Comparison of ENCODE assay signal across 10 cellular contexts in the genomic region with DNA sequence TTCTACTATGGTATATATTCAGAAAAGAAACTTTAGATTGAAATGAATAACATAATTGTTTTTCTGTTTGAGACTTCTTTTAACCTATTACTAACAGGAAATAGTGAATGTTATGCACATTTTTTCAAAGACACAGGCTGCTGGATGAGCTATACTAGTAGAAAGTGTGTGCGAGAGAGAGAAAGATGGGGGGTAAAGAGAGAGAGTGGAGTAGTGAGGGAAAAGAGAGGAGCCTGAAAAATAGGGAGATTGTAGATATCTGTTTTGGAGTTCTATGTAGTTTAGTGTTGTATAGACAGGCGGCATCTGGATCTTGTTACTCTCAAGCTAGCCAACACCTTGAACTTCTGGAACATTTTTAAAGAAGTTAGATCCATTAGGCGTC. TPM values are rescaled to one million over a fixed set of nuclear protein-coding genes. Genes with fewer than 3 reads are reported as not detected.
DNase-seq lines count a peak whose midpoint lies in the region; ATAC-seq, FAIRE-seq and TF ChIP-seq lines count a peak whose summit lies in the region.
"Had no signal": no experiment of that assay in that cellular context is flagged by ENCODE, and none has a peak within 500 bp of the region (broad histone marks: within the 10 kb centered on the region; RNA-seq: fewer than 3 reads in every experiment).

No MANE protein-coding gene starts in this region.

- no peaks in the 10 kb centered on the region for H3K36me3 Mint-ChIP-seq in activated T-cell treated with anti-CD3 and anti-CD28 coated beads, Interleukin-2, amount 50 U/mL, for 24 hours (ENCODE audit: low read depth)
- no peaks in the 10 kb centered on the region for H3K36me3 Mint-ChIP-seq in activated naive CD8-positive, alpha-beta T cell treated with anti-CD3 and anti-CD28 coated beads, Interleukin-2, amount 50 U/mL, for 24 hours (ENCODE audit: low read depth)
- H3K36me3 Mint-ChIP-seq: CD14-positive monocyte had no signal

- peaks cover 17% of the 10 kb centered on the region for H3K27me3 Mint-ChIP-seq in activated T-cell treated with anti-CD3 and anti-CD28 coated beads, Interleukin-2, amount 50 U/mL, for 24 hours
- H3K27me3 Mint-ChIP-seq in activated naive CD8-positive, alpha-beta T cell treated with anti-CD3 and anti-CD28 coated beads, Interleukin-2, amount 50 U/mL, for 24 hours = peaks cover 24% of the 10 kb centered on the region

- ATAC-seq in activated naive CD8-positive, alpha-beta T cell treated with anti-CD3 and anti-CD28 coated beads, Interleukin-2, amount 50 U/mL, for 24 hours = no peak
- no peak for ATAC-seq in GM18873 (IDR thresholded peaks at IDR 0.05; ENCODE audit: low FRiP score, unreplicated experiment)
- ATAC-seq in HG03342 (IDR thresholded peaks at IDR 0.05; ENCODE audit: unreplicated experiment) = no peak

- H3K9ac ChIP-seq in kidney (ENCODE audit: low read length in 2 of 2) = peak overlapping the region; percentile 33 to 74

- peaks cover 40% of the 10 kb centered on the region for H3K4me1 Mint-ChIP-seq in activated T-cell treated with anti-CD3 and anti-CD28 coated beads, Interleukin-2, amount 50 U/mL, for 24 hours (ENCODE audit: low read depth)
- H3K4me1 Mint-ChIP-seq in activated naive CD8-positive, alpha-beta T cell treated with anti-CD3 and anti-CD28 coated beads, Interleukin-2, amount 50 U/mL, for 24 hours = peaks cover 39% of the 10 kb centered on the region

- no peak for TF ChIP-seq POLR2A in thyroid gland (IDR thresholded peaks at IDR 0.05)

- H3K4me1 ChIP-seq in kidney (ENCODE audit: control insufficient read depth in 1 of 2, insufficient read depth in 1 of 2, low read depth in 1 of 2, low read length in 2 of 2) (peaks cover 0 to 2% of the 10 kb centered on the region in 2 donors), thyroid gland (peaks cover 0 to 18% of the 10 kb centered on the region in 2 donors)

- H3K36me3 ChIP-seq in kidney (ENCODE audit: control insufficient read depth in 1 of 2, insufficient read depth in 2 of 2, low read length in 2 of 2) (no peaks in the 10 kb centered on the region), thyroid gland (no peaks in the 10 kb centered on the region)

- peak overlapping the region; percentile 48 for H3K27ac Mint-ChIP-seq in activated T-cell treated with anti-CD3 and anti-CD28 coated beads, Interleukin-2, amount 50 U/mL, for 24 hours
- H3K27ac Mint-ChIP-seq in activated naive CD8-positive, alpha-beta T cell treated with anti-CD3 and anti-CD28 coated beads, Interleukin-2, amount 50 U/mL, for 24 hours = peak overlapping the region; percentile 53
- H3K27ac Mint-ChIP-seq: CD14-positive monocyte had no signal

- DNase-seq in activated T-cell treated with anti-CD3 and anti-CD28 coated beads, Interleukin-2, amount 50 U/mL, for 24 hours = no peak
- DNase-seq in activated T-cell treated with anti-CD3 and anti-CD28 coated beads for 4 hours (no peak), kidney (no peak), thyroid gland (no peak), KG1 (lab: John Stamatoyannopoulos, UW) (no peak)
- DNase-seq in activated naive CD8-positive, alpha-beta T cell treated with anti-CD3 and anti-CD28 coated beads, Interleukin-2, amount 50 U/mL, for 24 hours = no peak
- DNase-seq: NCI-H1694 had no signal

- peak overlapping the region; percentile 84 to 88 for H3K4me3 ChIP-seq in kidney (ENCODE audit: low read length in 2 of 2)
- H3K4me3 ChIP-seq in thyroid gland (replicated peaks in 1 of 3) = peak overlapping the region in 2 of 3 donors; percentile 47 to 51

- FAIRE-seq in kidney (lab: Jason Lieb, UNC) = no peak

- WGBS in thyroid gland, 2 donors = 14 to 28% methylated on average over 3 of the region's 3 CpGs

- H3K9me3 Mint-ChIP-seq in activated T-cell treated with anti-CD3 and anti-CD28 coated beads, Interleukin-2, amount 50 U/mL, for 24 hours = no peaks in the 10 kb centered on the region
- H3K9me3 Mint-ChIP-seq in activated naive CD8-positive, alpha-beta T cell treated with anti-CD3 and anti-CD28 coated beads, Interleukin-2, amount 50 U/mL, for 24 hours = no peaks in the 10 kb centered on the region

- H3K9me3 ChIP-seq in kidney (ENCODE audit: control insufficient read depth in 1 of 2, low read length in 2 of 2) (no peaks in the 10 kb centered on the region), thyroid gland (no peaks in the 10 kb centered on the region)

- intact Hi-C loops in kidney (cut with DNase I) = no loop called here
- intact Hi-C loops in thyroid gland (cut with DNase I) = loop anchor here (5.0 kb wide), 1 partner anchor 414 kb away; no protein-coding TSS in a partner anchor

- H3K27me3 ChIP-seq in thyroid gland = no peaks in the 10 kb centered on the region

- TF ChIP-seq CTCF in kidney (IDR thresholded peaks at IDR 0.05; ENCODE audit: borderline replicate concordance, extremely low read depth, insufficient read depth) (no peak), thyroid gland (IDR thresholded peaks at IDR 0.05) (no peak)

- peak overlapping the region; percentile 68 to 89 for H3K27ac ChIP-seq in kidney (ENCODE audit: low read depth in 2 of 2, low read length in 2 of 2)
- H3K27ac ChIP-seq in thyroid gland = peak overlapping the region; percentile 86 to 96 (median 92)

- H3K4me3 Mint-ChIP-seq in activated T-cell treated with anti-CD3 and anti-CD28 coated beads, Interleukin-2, amount 50 U/mL, for 24 hours = peak overlapping the region; percentile 78
- peak overlapping the region; percentile 54 for H3K4me3 Mint-ChIP-seq in activated naive CD8-positive, alpha-beta T cell treated with anti-CD3 and anti-CD28 coated beads, Interleukin-2, amount 50 U/mL, for 24 hours

RNA-seq across cellular contexts. Expression of gene RBMS3, which starts 2.4 kb away (rescaled TPM):
- total RNA-seq in kidney (48.8 TPM), thyroid gland (100 to 1,000 TPM; 116 to 171 (median 152) TPM)
- 3.2 TPM for polyA plus RNA-seq in kidney (ENCODE audit: insufficient read depth, low read depth, low replicate concordance)
- polyA plus RNA-seq: CD14-positive monocyte had no signal
